In the genomic region with DNA sequence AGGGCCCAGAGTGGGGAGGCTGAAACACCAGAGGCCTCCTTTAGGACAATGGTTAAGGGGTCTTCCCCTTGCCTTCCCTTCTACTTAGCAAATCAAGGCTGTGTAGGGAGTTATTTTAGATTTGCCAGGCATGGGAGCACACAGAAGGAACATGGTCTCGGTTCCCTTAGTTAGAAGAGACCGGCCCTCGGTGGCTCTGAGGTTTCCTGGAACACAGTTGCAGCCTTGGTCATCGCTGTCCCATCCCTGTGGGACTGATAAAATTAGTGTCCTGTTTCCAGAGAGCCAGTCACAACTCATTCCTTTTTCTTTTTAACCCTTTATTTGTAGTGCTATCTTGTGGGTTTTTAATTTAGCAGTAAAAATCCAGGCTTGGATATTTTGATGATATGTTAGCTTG, we compare ENCODE assay signal across 18 cellular contexts.
DNase-seq lines count a peak whose midpoint lies in the region; ATAC-seq and TF ChIP-seq lines count a peak whose summit lies in the region.
"Had no signal": no experiment of that assay in that cellular context is flagged by ENCODE, and none has a peak within 500 bp of the region (broad histone marks: within the 10 kb centered on the region; RNA-seq: fewer than 3 reads in every experiment).

No MANE protein-coding gene starts in this region.

- peak overlapping the region; percentile 74 to 80 for H3K27ac ChIP-seq in ascending aorta
- peak overlapping the region; percentile 72 for H3K27ac ChIP-seq in left ventricle myocardium inferior (replicated peaks)
- peak overlapping the region; percentile 51 to 73 (median 70) for H3K27ac ChIP-seq in transverse colon
- H3K27ac ChIP-seq: brain microvascular endothelial cell, pancreas, SJCRH30, testis had no signal

- BruUV-seq in Caco-2 (replicated peaks; lab: Mats Ljungman, UMichigan), result no TSS peak

- no peaks in the 10 kb centered on the region for H3K9me3 ChIP-seq in ascending aorta
- no peaks in the 10 kb centered on the region for H3K9me3 ChIP-seq in left ventricle myocardium inferior (replicated peaks)
- H3K9me3 ChIP-seq in transverse colon, result no peaks in the 10 kb centered on the region
- no peaks in the 10 kb centered on the region for H3K9me3 ChIP-seq in Caco-2
- H3K9me3 ChIP-seq: pancreas, SJCRH30, testis had no signal

- DNase-seq in ascending aorta (ENCODE audit: low spot score in 2 of 2) (no peak), left ventricle myocardium inferior (no peak), neural crest cell (ENCODE audit: low read depth, low spot score) (no peak), transverse colon (no peak), Caco-2 (no peak), T1000 (lab: John Stamatoyannopoulos, UW) (no peak)
- DNase-seq: activated CD4-positive, CD25-positive, alpha-beta regulatory T cell; activated CD8-positive, alpha-beta T cell treated with anti-CD3 and anti-CD28 coated beads, Interleukin-2, amount 10 ng/mL, durations not matched to agents 7 days and 5 days; brain microvascular endothelial cell; KBM-7; NCI-H1694 treated with DMSO at 0.1 percent for 48 hours; NCI-H82; pancreas; SJCRH30; stimulated activated CD4-positive, alpha-beta T cell treated with anti-CD3 and anti-CD28 coated beads, Interleukin-4, amount 100 ng/mL, for 24 hours; testis had no signal

- H3K4me3 Mint-ChIP-seq in neural crest cell, result no peak overlapping the region
- H3K4me3 Mint-ChIP-seq in Caco-2 (ENCODE audit: unreplicated experiment), result no peak overlapping the region
- H3K4me3 Mint-ChIP-seq: activated CD8-positive, alpha-beta T cell treated with anti-CD3 and anti-CD28 coated beads, Interleukin-2, amount 10 ng/mL, durations not matched to agents 7 days and 5 days had no signal

- H3K27ac Mint-ChIP-seq in neural crest cell (ENCODE audit: unreplicated experiment) (peak overlapping the region; percentile 76), Caco-2 (ENCODE audit: unreplicated experiment) (no peak overlapping the region)
- H3K27ac Mint-ChIP-seq: activated CD8-positive, alpha-beta T cell treated with anti-CD3 and anti-CD28 coated beads, Interleukin-2, amount 10 ng/mL, durations not matched to agents 7 days and 5 days had no signal

- H3K36me3 Mint-ChIP-seq in neural crest cell (ENCODE audit: low read depth), result peaks cover 6% of the 10 kb centered on the region
- H3K36me3 Mint-ChIP-seq in Caco-2 (ENCODE audit: insufficient read depth, unreplicated experiment), result peaks cover 13% of the 10 kb centered on the region

- WGBS in transverse colon (ENCODE audit: low coverage in 1 of 2), 2 donors, result 86 to 90% methylated on average over 3 to 4 of the region's 4 CpGs

- CTCF ChIA-PET in Caco-2 (lab: Charles Lee), result no interaction called here

- no peak for TF ChIP-seq POLR2A in transverse colon (IDR thresholded peaks at IDR 0.05)

- POLR2A ChIA-PET in Caco-2 (lab: Charles Lee), result no interaction called here

- no peaks in the 10 kb centered on the region for H3K9me3 Mint-ChIP-seq in neural crest cell
- H3K9me3 Mint-ChIP-seq in Caco-2 (ENCODE audit: unreplicated experiment), result no peaks in the 10 kb centered on the region

- no peaks in the 10 kb centered on the region for H3K27me3 ChIP-seq in ascending aorta
- H3K27me3 ChIP-seq in left ventricle myocardium inferior (ENCODE audit: low read depth), result no peaks in the 10 kb centered on the region
- H3K27me3 ChIP-seq in transverse colon, result no peaks in the 10 kb centered on the region
- H3K27me3 ChIP-seq in Caco-2 (replicated peaks; ENCODE audit: control insufficient read depth, insufficient read depth, low read length), result no peaks in the 10 kb centered on the region
- H3K27me3 ChIP-seq: brain microvascular endothelial cell, pancreas, SJCRH30, testis had no signal

- H3K4me1 ChIP-seq in ascending aorta (peaks cover 9 to 31% of the 10 kb centered on the region in 2 donors), left ventricle myocardium inferior (peaks cover 49% of the 10 kb centered on the region), transverse colon (peaks cover 0 to 22% (median 13%) of the 10 kb centered on the region in 4 donors), Caco-2 (peaks cover 12% of the 10 kb centered on the region)
- H3K4me1 ChIP-seq: pancreas, SJCRH30, testis had no signal

- H3K4me3 ChIP-seq in ascending aorta (no peak overlapping the region), left ventricle myocardium inferior (no peak overlapping the region), transverse colon (no peak overlapping the region), Caco-2 (ENCODE audit: low read depth, low read length) (no peak overlapping the region)
- H3K4me3 ChIP-seq: pancreas, SJCRH30, testis had no signal

- H3K27me3 Mint-ChIP-seq in neural crest cell (ENCODE audit: low read depth) (no peaks in the 10 kb centered on the region), Caco-2 (ENCODE audit: insufficient read depth, unreplicated experiment) (no peaks in the 10 kb centered on the region)

- H3K36me3 ChIP-seq in ascending aorta, result peaks cover 3 to 8% of the 10 kb centered on the region in 2 donors
- peaks cover 43% of the 10 kb centered on the region for H3K36me3 ChIP-seq in left ventricle myocardium inferior
- H3K36me3 ChIP-seq in transverse colon, result peaks cover 0 to 8% (median 0%) of the 10 kb centered on the region in 4 donors
- H3K36me3 ChIP-seq in Caco-2 (ENCODE audit: control insufficient read depth, insufficient read depth, low read length), result no peaks in the 10 kb centered on the region
- H3K36me3 ChIP-seq: SJCRH30 had no signal

- intact Hi-C loops in ascending aorta (cut with DNase I) (loop anchor here (2.0 to 10.0 kb wide), 3 partner anchors 59 to 296 kb away; partner anchors contain the start of gene CRTC3), left ventricle myocardium inferior (cut with micrococcal nuclease) (no loop called here), transverse colon (cut with DNase I; ENCODE audit: low total_unique reads) (loop anchor here (10.0 kb wide), 1 partner anchor 86 kb away; the partner anchor contains the start of gene CRTC3), Caco-2 (cut with micrococcal nuclease; ENCODE audit: unreplicated experiment) (no loop called here)

- TF ChIP-seq CTCF in ascending aorta (IDR thresholded peaks at IDR 0.05), result no peak
- TF ChIP-seq CTCF in left ventricle myocardium inferior (IDR thresholded peaks at IDR 0.05; ENCODE audit: borderline replicate concordance), result no peak
- TF ChIP-seq CTCF in neural crest cell (conservative IDR thresholded peaks at IDR 0.05), result no peak
- TF ChIP-seq CTCF in transverse colon (IDR thresholded peaks at IDR 0.05), result no peak
- TF ChIP-seq CTCF in Caco-2 (IDR thresholded peaks at IDR 0.05; ENCODE audit: insufficient read depth in 1 of 2, low read depth in 1 of 2, low read length in 1 of 2, severe bottlenecking in 1 of 2, unreplicated experiment in 1 of 2), result no peak

- ATAC-seq in GM18502 (IDR thresholded peaks at IDR 0.05; ENCODE audit: poor library complexity, unreplicated experiment), result no peak
- ATAC-seq: activated CD8-positive, alpha-beta T cell treated with anti-CD3 and anti-CD28 coated beads, Interleukin-2, amount 10 ng/mL, durations not matched to agents 7 days and 5 days; left lobe of liver; pancreas had no signal

- in situ Hi-C loops in transverse colon (cut with MboI; ENCODE audit: low pct_ligation_motif_present in 1 of 4, low pct_unique_long_range_greater_than_20kb in 1 of 4, low sequenced_read_pairs in 3 of 4), result loop anchor here in 2 of 4 donors (25.0 kb wide), 2 partner anchors 99 to 299 kb away; no protein-coding TSS in a partner anchor

- TF ChIP-seq EP300 in transverse colon (IDR thresholded peaks at IDR 0.05; ENCODE audit: low read depth), result no peak

- no peaks in the 10 kb centered on the region for H3K4me1 Mint-ChIP-seq in neural crest cell
- H3K4me1 Mint-ChIP-seq in Caco-2 (ENCODE audit: low read depth, unreplicated experiment), result peaks cover 17% of the 10 kb centered on the region

Comparison
In these comparisons a context has a peak if more than half of its experiments do, and no peak if none do; other contexts are left out.
1. intact Hi-C loops: an anchor here in ascending aorta (2.0 to 10.0 kb wide) and transverse colon (10.0 kb wide); none called in left ventricle myocardium inferior and Caco-2.